17 cellular contexts compared by ENCODE assay signal in genomic region chr12:125070117-125070516, GRCh38. TPM values are rescaled to one million over a fixed set of nuclear protein-coding genes. Genes with fewer than 3 reads are reported as not detected.
DNase-seq lines count a peak whose midpoint lies in the region; ATAC-seq and TF ChIP-seq lines count a peak whose summit lies in the region.
"Had no signal": no experiment of that assay in that cellular context is flagged by ENCODE, and none has a peak within 500 bp of the region (broad histone marks: within the 10 kb centered on the region; RNA-seq: fewer than 3 reads in every experiment).

No MANE protein-coding gene starts in this region.

- H3K27ac ChIP-seq in left ventricle myocardium inferior (replicated peaks) (peak overlapping the region; percentile 70), right atrium auricular region (peak overlapping the region in 1 of 2 donors; percentile 19), WERI-Rb-1 (no peak overlapping the region)

- H3K4me3 ChIP-seq in left ventricle myocardium inferior (no peak overlapping the region), right atrium auricular region (no peak overlapping the region), WERI-Rb-1 (ENCODE audit: low read depth, low read length) (no peak overlapping the region), kidney epithelial cell (ENCODE audit: low read depth, low read length) (no peak overlapping the region)
- H3K4me3 ChIP-seq: heart left ventricle had no signal

- TF ChIP-seq CTCF in left ventricle myocardium inferior (IDR thresholded peaks at IDR 0.05; ENCODE audit: borderline replicate concordance) (no peak), right atrium auricular region (IDR thresholded peaks at IDR 0.05) (no peak), WERI-Rb-1 (IDR thresholded peaks at IDR 0.05; ENCODE audit: low read depth, low read length) (peak; percentile 54), kidney epithelial cell (IDR thresholded peaks at IDR 0.05; ENCODE audit: insufficient read depth, low read length, poor library complexity, severe bottlenecking) (peak; percentile 15)

- H3K27ac Mint-ChIP-seq in T-helper 17 cell = no peak overlapping the region
- H3K27ac Mint-ChIP-seq: activated naive CD8-positive, alpha-beta T cell treated with anti-CD3 and anti-CD28 coated beads for 36 hours had no signal

- H3K36me3 ChIP-seq in left ventricle myocardium inferior (no peaks in the 10 kb centered on the region), right atrium auricular region (no peaks in the 10 kb centered on the region), WERI-Rb-1 (peaks cover 50% of the 10 kb centered on the region), kidney epithelial cell (ENCODE audit: control insufficient read depth, insufficient read depth, low read length) (no peaks in the 10 kb centered on the region)

- H3K4me1 Mint-ChIP-seq in T-helper 17 cell = peaks cover 13% of the 10 kb centered on the region

- DNase-seq in left ventricle myocardium inferior = no peak
- DNase-seq in right atrium auricular region (ENCODE audit: low spot score) = no peak
- DNase-seq in WERI-Rb-1 = peak; percentile 63
- DNase-seq in kidney epithelial cell (ENCODE audit: low read depth) = no peak
- no peak for DNase-seq in T-helper 17 cell
- no peak for DNase-seq in G401 (ENCODE audit: low spot score)
- no peak for DNase-seq in NCI-H1105 treated with DMSO at 0.1 percent for 48 hours (lab: John Stamatoyannopoulos, UW)
- DNase-seq: activated CD4-positive, alpha-beta T cell treated with anti-CD3 and anti-CD28 coated beads for 4 hours; activated naive CD8-positive, alpha-beta T cell treated with anti-CD3 and anti-CD28 coated beads for 36 hours; activated T-cell treated with anti-CD3 and anti-CD28 coated beads for 4 hours; Calu3; kidney; NCI-H1436 treated with DMSO at 0.1 percent for 48 hours; T-helper 2 cell had no signal

- no peaks in the 10 kb centered on the region for H3K27me3 Mint-ChIP-seq in T-helper 17 cell
- H3K27me3 Mint-ChIP-seq: activated naive CD8-positive, alpha-beta T cell treated with anti-CD3 and anti-CD28 coated beads for 36 hours; central memory CD8-positive, alpha-beta T cell had no signal

- H3K4me1 ChIP-seq in left ventricle myocardium inferior (peaks cover 39% of the 10 kb centered on the region), right atrium auricular region (peaks cover 0 to 28% of the 10 kb centered on the region in 2 donors)

- no peak overlapping the region for H3K4me3 Mint-ChIP-seq in T-helper 17 cell
- H3K4me3 Mint-ChIP-seq: activated naive CD8-positive, alpha-beta T cell treated with anti-CD3 and anti-CD28 coated beads for 36 hours; central memory CD8-positive, alpha-beta T cell had no signal

- in situ Hi-C loops in G401 (cut with HindIII; ENCODE audit: low sequenced_read_pairs) = no loop called here

- H3K9me3 ChIP-seq in left ventricle myocardium inferior (replicated peaks) (no peaks in the 10 kb centered on the region), right atrium auricular region (no peaks in the 10 kb centered on the region), WERI-Rb-1 (ENCODE audit: severe bottlenecking) (no peaks in the 10 kb centered on the region), T-helper 17 cell (ENCODE audit: control insufficient read depth, low read length, poor library complexity, severe bottlenecking) (no peaks in the 10 kb centered on the region)
- H3K9me3 ChIP-seq: heart left ventricle had no signal

- H3K27me3 ChIP-seq in left ventricle myocardium inferior (ENCODE audit: low read depth) (no peaks in the 10 kb centered on the region), right atrium auricular region (no peaks in the 10 kb centered on the region), WERI-Rb-1 (ENCODE audit: insufficient read depth, low read depth, severe bottlenecking) (no peaks in the 10 kb centered on the region), kidney epithelial cell (ENCODE audit: control insufficient read depth, insufficient read depth, low read length) (no peaks in the 10 kb centered on the region)
- H3K27me3 ChIP-seq: heart left ventricle had no signal

- no peak for ATAC-seq in T-helper 17 cell
- no peak for ATAC-seq in HG02571 (IDR thresholded peaks at IDR 0.05; ENCODE audit: unreplicated experiment)

- peaks cover 2% of the 10 kb centered on the region for H3K36me3 Mint-ChIP-seq in T-helper 17 cell (ENCODE audit: low read depth)

- intact Hi-C loops in left ventricle myocardium inferior (cut with micrococcal nuclease) = no loop called here

RNA-seq across cellular contexts. Expression of gene AACS, which starts 4.9 kb away (rescaled TPM):
- 11.5 TPM for total RNA-seq in left ventricle myocardium inferior
- total RNA-seq in right atrium auricular region = 10 to 100 TPM in 1 of 2 donors, 1 to 10 TPM in 1; 7.4 to 11.7 TPM
- 32.5 and 35.7 TPM in 2 replicates for total RNA-seq in kidney epithelial cell
- total RNA-seq in T-helper 17 cell = 1 to 10 TPM; 7.9 to 9.4 TPM
- total RNA-seq in G401 (2014; rRNA removed; shearing (Covaris generic)) = 18.6 and 19.6 TPM in 2 replicates

Comparison
In these comparisons a context has a peak if more than half of its experiments do, and no peak if none do; other contexts are left out.
1. CTCF ChIP-seq: peak in WERI-Rb-1 (single experiment) and kidney epithelial cell (single experiment); none in left ventricle myocardium inferior (single experiment) and right atrium auricular region (0 of 2).